ENCODE assay signal across 1 cellular context in genomic region chr20:50389437-50389807, GRCh38.
TF ChIP-seq lines count a peak whose summit lies in the region.

No MANE protein-coding gene starts in this region.

TF ChIP-seq in SK-N-SH treated with all-trans-retinoic acid at 6 μM for 48 hours, 23 proteins besides CTCF, POLR2A, EP300 and RAD21 (continued from another document):
- TF ChIP-seq PATZ1 (CRISPR knock-in tag; IDR thresholded peaks at IDR 0.05; ENCODE audit: borderline replicate concordance) (no peak), CREB5 (CRISPR knock-in tag; IDR thresholded peaks at IDR 0.05; ENCODE audit: low read depth) (no peak)
TF ChIP-seq in SK-N-SH treated with all-trans-retinoic acid at 6 μM for 48 hours: peak in this region for 0.
